Comparison of ENCODE assay signal across 8 cellular contexts in genomic region chr2:32553829-32554432, GRCh38.
A peak's percentile ranks its signal among the peaks of the same experiment; 100 is the strongest.
DNase-seq lines count a peak whose midpoint lies in the region; ATAC-seq and TF ChIP-seq lines count a peak whose summit lies in the region.

No MANE protein-coding gene starts in this region.

- peak; percentile 84 for ATAC-seq in HG02678 (IDR thresholded peaks at IDR 0.05; ENCODE audit: unreplicated experiment)

- H3K4me2 ChIP-seq in hepatocyte: no peak overlapping the region

- no peak overlapping the region for H2AFZ ChIP-seq in hepatocyte

- 82% methylated on average over 2 of the region's 2 CpGs for WGBS in hepatocyte (ENCODE audit: low lambda C conversion rate, missing lambda C conversion rate)

- H3K4me3 ChIP-seq in hepatocyte: no peak overlapping the region

- no peaks in the 10 kb centered on the region for H3K36me3 ChIP-seq in hepatocyte (replicated peaks; ENCODE audit: insufficient read depth, low read depth)

- TF ChIP-seq CTCF in GM12874 (IDR thresholded peaks at IDR 0.05; ENCODE audit: insufficient read depth, low read depth, low read length): peak; percentile 53; the same call in 1 of the 2 replicates
- TF ChIP-seq CTCF in hepatocyte (IDR thresholded peaks at IDR 0.05; ENCODE audit: poor library complexity): peak; percentile 68

- H3K27ac ChIP-seq in hepatocyte: no peak overlapping the region

- no peaks in the 10 kb centered on the region for H3K9me3 ChIP-seq in hepatocyte (ENCODE audit: low read depth)

- no peaks in the 10 kb centered on the region for H4K20me1 ChIP-seq in hepatocyte (ENCODE audit: insufficient read depth, poor library complexity, severe bottlenecking)

- H3K4me1 ChIP-seq in hepatocyte (ENCODE audit: insufficient read depth): no peaks in the 10 kb centered on the region

- no peaks in the 10 kb centered on the region for H3K79me2 ChIP-seq in hepatocyte

- H3K9me2 ChIP-seq in hepatocyte (replicated peaks; ENCODE audit: insufficient read depth): no peaks in the 10 kb centered on the region

- H3K27me3 ChIP-seq in hepatocyte: no peaks in the 10 kb centered on the region

- DNase-seq in AG08395 (ENCODE audit: low spot score) (peak; percentile 55), NCI-H1930 (lab: John Stamatoyannopoulos, UW) (peak; percentile 1 to 18), amniotic stem cell (lab: John Stamatoyannopoulos, UW) (peak; percentile 3), hepatocyte (ENCODE audit: low spot score) (peak; percentile 48), superior temporal gyrus (ENCODE audit: extremely low spot score) (peak; percentile 88)
- no peak for DNase-seq in activated effector memory CD4-positive, alpha-beta T cell treated with Interleukin-2 at 50 U/mL for 16 hours
